ENCODE assay signal across 1 cellular context in genomic region chr4:99563310-99564186, GRCh38.
TF ChIP-seq lines count a peak whose summit lies in the region.

A gene with protein sequence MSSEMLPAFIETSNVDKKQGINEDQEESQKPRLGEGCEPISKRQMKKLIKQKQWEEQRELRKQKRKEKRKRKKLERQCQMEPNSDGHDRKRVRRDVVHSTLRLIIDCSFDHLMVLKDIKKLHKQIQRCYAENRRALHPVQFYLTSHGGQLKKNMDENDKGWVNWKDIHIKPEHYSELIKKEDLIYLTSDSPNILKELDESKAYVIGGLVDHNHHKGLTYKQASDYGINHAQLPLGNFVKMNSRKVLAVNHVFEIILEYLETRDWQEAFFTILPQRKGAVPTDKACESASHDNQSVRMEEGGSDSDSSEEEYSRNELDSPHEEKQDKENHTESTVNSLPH (minus strand): TSS chr4:99564039. CDS start chr4:99559338, 4,701 bp downstream.

TF ChIP-seq in HepG2, 621 proteins besides CTCF, POLR2A, EP300 and RAD21 (continued from another document and continues in another):
- TF ChIP-seq, protein P1, sequence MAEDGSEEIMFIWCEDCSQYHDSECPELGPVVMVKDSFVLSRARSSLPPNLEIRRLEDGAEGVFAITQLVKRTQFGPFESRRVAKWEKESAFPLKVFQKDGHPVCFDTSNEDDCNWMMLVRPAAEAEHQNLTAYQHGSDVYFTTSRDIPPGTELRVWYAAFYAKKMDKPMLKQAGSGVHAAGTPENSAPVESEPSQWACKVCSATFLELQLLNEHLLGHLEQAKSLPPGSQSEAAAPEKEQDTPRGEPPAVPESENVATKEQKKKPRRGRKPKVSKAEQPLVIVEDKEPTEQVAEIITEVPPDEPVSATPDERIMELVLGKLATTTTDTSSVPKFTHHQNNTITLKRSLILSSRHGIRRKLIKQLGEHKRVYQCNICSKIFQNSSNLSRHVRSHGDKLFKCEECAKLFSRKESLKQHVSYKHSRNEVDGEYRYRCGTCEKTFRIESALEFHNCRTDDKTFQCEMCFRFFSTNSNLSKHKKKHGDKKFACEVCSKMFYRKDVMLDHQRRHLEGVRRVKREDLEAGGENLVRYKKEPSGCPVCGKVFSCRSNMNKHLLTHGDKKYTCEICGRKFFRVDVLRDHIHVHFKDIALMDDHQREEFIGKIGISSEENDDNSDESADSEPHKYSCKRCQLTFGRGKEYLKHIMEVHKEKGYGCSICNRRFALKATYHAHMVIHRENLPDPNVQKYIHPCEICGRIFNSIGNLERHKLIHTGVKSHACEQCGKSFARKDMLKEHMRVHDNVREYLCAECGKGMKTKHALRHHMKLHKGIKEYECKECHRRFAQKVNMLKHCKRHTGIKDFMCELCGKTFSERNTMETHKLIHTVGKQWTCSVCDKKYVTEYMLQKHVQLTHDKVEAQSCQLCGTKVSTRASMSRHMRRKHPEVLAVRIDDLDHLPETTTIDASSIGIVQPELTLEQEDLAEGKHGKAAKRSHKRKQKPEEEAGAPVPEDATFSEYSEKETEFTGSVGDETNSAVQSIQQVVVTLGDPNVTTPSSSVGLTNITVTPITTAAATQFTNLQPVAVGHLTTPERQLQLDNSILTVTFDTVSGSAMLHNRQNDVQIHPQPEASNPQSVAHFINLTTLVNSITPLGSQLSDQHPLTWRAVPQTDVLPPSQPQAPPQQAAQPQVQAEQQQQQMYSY (CRISPR knock-in tag; IDR thresholded peaks at IDR 0.05): no peak
- TF ChIP-seq GZF1 (CRISPR knock-in tag; IDR thresholded peaks at IDR 0.05): no peak
- TF ChIP-seq ZNF136 (CRISPR knock-in tag; IDR thresholded peaks at IDR 0.05; ENCODE audit: low read depth): no peak
- TF ChIP-seq MEF2D (CRISPR knock-in tag; IDR thresholded peaks at IDR 0.05): 0 out of 2 replicates have a peak, but pooled peaks have one; percentile 53
- TF ChIP-seq SOX13 (IDR thresholded peaks at IDR 0.05): no peak
- TF ChIP-seq SOX13 (CRISPR knock-in tag; conservative IDR thresholded peaks at IDR 0.05 in 1 of 2, IDR thresholded peaks at IDR 0.05 in 1 of 2): peak in 1 of 2 experiments; percentile 19; a peak in 1 of 4 replicates
- TF ChIP-seq UBTF (CRISPR knock-in tag; IDR thresholded peaks at IDR 0.05): peak; percentile 56
- 0 out of 2 replicates have a peak, but pooled peaks have one; percentile 18 for TF ChIP-seq REPIN1 (CRISPR knock-in tag; IDR thresholded peaks at IDR 0.05; ENCODE audit: borderline replicate concordance, low read depth)
- peak; percentile 72 for TF ChIP-seq NFYC (CRISPR knock-in tag; IDR thresholded peaks at IDR 0.05)
- TF ChIP-seq NCOR1 (IDR thresholded peaks at IDR 0.05; ENCODE audit: borderline replicate concordance, low read length): peak; percentile 33; the same call in 1 of the 2 replicates
- no peak for TF ChIP-seq ZNF878 (CRISPR knock-in tag; IDR thresholded peaks at IDR 0.05)
- TF ChIP-seq, protein P2, sequence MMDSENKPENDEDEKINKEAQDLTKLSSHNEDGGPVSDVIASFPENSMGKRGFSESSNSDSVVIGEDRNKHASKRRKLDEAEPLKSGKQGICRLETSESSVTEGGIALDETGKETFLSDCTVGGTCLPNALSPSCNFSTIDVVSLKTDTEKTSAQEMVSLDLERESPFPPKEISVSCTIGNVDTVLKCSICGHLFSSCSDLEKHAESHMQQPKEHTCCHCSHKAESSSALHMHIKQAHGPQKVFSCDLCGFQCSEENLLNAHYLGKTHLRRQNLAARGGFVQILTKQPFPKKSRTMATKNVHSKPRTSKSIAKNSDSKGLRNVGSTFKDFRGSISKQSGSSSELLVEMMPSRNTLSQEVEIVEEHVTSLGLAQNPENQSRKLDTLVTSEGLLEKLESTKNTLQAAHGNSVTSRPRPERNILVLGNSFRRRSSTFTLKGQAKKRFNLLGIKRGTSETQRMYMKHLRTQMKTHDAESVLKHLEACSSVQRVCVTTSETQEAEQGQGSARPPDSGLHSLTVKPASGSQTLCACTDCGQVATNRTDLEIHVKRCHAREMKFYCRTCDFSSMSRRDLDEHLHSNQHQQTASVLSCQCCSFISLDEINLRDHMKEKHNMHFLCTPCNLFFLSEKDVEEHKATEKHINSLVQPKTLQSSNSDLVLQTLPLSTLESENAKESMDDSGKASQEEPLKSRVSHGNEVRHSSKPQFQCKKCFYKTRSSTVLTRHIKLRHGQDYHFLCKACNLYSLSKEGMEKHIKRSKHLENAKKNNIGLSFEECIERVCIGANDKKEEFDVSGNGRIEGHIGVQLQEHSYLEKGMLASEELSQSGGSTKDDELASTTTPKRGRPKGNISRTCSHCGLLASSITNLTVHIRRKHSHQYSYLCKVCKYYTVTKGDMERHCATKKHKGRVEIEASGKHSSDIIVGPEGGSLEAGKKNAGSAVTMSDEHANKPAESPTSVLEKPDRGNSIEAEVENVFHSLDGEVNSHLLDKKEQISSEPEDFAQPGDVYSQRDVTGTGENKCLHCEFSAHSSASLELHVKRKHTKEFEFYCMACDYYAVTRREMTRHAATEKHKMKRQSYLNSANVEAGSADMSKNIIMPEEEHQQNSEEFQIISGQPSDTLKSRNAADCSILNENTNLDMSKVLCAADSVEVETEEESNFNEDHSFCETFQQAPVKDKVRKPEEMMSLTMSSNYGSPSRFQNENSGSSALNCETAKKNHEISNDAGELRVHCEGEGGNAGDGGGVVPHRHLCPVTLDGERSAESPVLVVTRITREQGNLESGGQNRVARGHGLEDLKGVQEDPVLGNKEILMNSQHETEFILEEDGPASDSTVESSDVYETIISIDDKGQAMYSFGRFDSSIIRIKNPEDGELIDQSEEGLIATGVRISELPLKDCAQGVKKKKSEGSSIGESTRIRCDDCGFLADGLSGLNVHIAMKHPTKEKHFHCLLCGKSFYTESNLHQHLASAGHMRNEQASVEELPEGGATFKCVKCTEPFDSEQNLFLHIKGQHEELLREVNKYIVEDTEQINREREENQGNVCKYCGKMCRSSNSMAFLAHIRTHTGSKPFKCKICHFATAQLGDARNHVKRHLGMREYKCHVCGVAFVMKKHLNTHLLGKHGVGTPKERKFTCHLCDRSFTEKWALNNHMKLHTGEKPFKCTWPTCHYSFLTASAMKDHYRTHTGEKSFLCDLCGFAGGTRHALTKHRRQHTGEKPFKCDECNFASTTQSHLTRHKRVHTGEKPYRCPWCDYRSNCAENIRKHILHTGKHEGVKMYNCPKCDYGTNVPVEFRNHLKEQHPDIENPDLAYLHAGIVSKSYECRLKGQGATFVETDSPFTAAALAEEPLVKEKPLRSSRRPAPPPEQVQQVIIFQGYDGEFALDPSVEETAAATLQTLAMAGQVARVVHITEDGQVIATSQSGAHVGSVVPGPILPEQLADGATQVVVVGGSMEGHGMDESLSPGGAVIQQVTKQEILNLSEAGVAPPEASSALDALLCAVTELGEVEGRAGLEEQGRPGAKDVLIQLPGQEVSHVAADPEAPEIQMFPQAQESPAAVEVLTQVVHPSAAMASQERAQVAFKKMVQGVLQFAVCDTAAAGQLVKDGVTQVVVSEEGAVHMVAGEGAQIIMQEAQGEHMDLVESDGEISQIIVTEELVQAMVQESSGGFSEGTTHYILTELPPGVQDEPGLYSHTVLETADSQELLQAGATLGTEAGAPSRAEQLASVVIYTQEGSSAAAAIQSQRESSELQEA (CRISPR knock-in tag; IDR thresholded peaks at IDR 0.05; ENCODE audit: not compliant biosample characterization): no peak
- no peak for TF ChIP-seq HNRNPH1 (optimal IDR thresholded peaks at IDR 0.05; ENCODE audit: low read depth, low read length)
- TF ChIP-seq NPAS2 (CRISPR knock-in tag; IDR thresholded peaks at IDR 0.05; ENCODE audit: borderline replicate concordance): no peak
- no peak for TF ChIP-seq ZNF121 (CRISPR knock-in tag; IDR thresholded peaks at IDR 0.05)
- no peak for TF ChIP-seq SIX1 (CRISPR knock-in tag; IDR thresholded peaks at IDR 0.05; ENCODE audit: borderline replicate concordance)
- TF ChIP-seq ZNF230 (CRISPR knock-in tag; IDR thresholded peaks at IDR 0.05): peak; percentile 73; the same call in 1 of the 2 replicates
- 0 out of 2 replicates have a peak, but pooled peaks have one; percentile 10 for TF ChIP-seq FOXA3 (CRISPR knock-in tag; IDR thresholded peaks at IDR 0.05)
- 0 out of 2 replicates have a peak, but pooled peaks have one; percentile 28 for TF ChIP-seq ZNF235 (CRISPR knock-in tag; IDR thresholded peaks at IDR 0.05; ENCODE audit: borderline replicate concordance)
- no peak for TF ChIP-seq ZC3H4 (CRISPR knock-in tag; IDR thresholded peaks at IDR 0.05; ENCODE audit: borderline replicate concordance)
- TF ChIP-seq ZNF20 (CRISPR knock-in tag; IDR thresholded peaks at IDR 0.05): no peak
- TF ChIP-seq BORCS8-MEF2B (CRISPR knock-in tag; IDR thresholded peaks at IDR 0.05): no peak
- TF ChIP-seq ZSCAN29 (CRISPR knock-in tag; conservative IDR thresholded peaks at IDR 0.05): peak; percentile 28; the same call in 1 of the 2 replicates
- TF ChIP-seq ZBTB37 (CRISPR knock-in tag; IDR thresholded peaks at IDR 0.05): no peak
- no peak; the same call in 1 of the 2 replicates for TF ChIP-seq HBP1 (CRISPR knock-in tag; IDR thresholded peaks at IDR 0.05; ENCODE audit: low read depth)
- TF ChIP-seq ZFP1 (CRISPR knock-in tag; IDR thresholded peaks at IDR 0.05): no peak
- TF ChIP-seq, protein P3, sequence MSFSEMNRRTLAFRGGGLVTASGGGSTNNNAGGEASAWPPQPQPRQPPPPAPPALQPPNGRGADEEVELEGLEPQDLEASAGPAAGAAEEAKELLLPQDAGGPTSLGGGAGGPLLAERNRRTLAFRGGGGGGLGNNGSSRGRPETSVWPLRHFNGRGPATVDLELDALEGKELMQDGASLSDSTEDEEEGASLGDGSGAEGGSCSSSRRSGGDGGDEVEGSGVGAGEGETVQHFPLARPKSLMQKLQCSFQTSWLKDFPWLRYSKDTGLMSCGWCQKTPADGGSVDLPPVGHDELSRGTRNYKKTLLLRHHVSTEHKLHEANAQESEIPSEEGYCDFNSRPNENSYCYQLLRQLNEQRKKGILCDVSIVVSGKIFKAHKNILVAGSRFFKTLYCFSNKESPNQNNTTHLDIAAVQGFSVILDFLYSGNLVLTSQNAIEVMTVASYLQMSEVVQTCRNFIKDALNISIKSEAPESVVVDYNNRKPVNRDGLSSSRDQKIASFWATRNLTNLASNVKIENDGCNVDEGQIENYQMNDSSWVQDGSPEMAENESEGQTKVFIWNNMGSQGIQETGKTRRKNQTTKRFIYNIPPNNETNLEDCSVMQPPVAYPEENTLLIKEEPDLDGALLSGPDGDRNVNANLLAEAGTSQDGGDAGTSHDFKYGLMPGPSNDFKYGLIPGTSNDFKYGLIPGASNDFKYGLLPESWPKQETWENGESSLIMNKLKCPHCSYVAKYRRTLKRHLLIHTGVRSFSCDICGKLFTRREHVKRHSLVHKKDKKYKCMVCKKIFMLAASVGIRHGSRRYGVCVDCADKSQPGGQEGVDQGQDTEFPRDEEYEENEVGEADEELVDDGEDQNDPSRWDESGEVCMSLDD (CRISPR knock-in tag; IDR thresholded peaks at IDR 0.05; ENCODE audit: borderline replicate concordance): no peak
- TF ChIP-seq IRF2 (CRISPR knock-in tag; IDR thresholded peaks at IDR 0.05): 0 out of 2 replicates have a peak, but pooled peaks have one; percentile 27
- TF ChIP-seq SIN3B (IDR thresholded peaks at IDR 0.05; ENCODE audit: low read length): no peak; the same call in 1 of the 2 replicates
